4 cellular contexts compared by ENCODE assay signal in the genomic region with DNA sequence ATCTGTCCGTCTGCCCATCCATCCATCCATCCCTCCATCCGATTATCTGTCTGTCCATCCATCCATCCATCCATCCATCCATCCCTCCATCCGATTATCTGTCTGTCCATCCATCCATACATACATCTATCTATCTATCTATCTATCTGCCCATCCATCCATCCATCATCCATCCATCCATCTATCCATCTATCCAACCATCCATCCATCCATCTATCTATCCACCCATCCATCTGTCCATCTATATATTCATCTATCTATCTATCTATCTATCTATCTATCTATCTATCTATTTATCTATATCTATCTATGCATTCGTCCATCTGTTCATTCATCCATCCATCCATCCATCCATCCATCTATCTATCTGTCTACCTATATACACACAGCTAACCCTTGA.
A peak's percentile ranks its signal among the peaks of the same experiment; 100 is the strongest.
TF ChIP-seq lines count a peak whose summit lies in the region.

No MANE protein-coding gene starts in this region.

TF ChIP-seq in HEK293, 187 proteins besides CTCF, POLR2A, EP300 and RAD21:
- TF ChIP-seq ZNF843 (tag by site-specific recombination; IDR thresholded peaks at IDR 0.05) (no peak), ZNF600 (tag by site-specific recombination; IDR thresholded peaks at IDR 0.05) (no peak), HOXD13 (CRISPR knock-in tag; IDR thresholded peaks at IDR 0.05; ENCODE audit: borderline replicate concordance) (no peak), ZNF350 (tag by site-specific recombination; IDR thresholded peaks at IDR 0.05) (no peak), ZNF366 (tag by site-specific recombination; conservative IDR thresholded peaks at IDR 0.05) (peak; percentile 96), ZBTB17 (tag by site-specific recombination; IDR thresholded peaks at IDR 0.05) (peak; percentile 92), ZNF76 (tag by site-specific recombination; IDR thresholded peaks at IDR 0.05; ENCODE audit: borderline replicate concordance, low read depth) (no peak), YY2 (tag by site-specific recombination; IDR thresholded peaks at IDR 0.05) (no peak)
- TF ChIP-seq, protein P1, sequence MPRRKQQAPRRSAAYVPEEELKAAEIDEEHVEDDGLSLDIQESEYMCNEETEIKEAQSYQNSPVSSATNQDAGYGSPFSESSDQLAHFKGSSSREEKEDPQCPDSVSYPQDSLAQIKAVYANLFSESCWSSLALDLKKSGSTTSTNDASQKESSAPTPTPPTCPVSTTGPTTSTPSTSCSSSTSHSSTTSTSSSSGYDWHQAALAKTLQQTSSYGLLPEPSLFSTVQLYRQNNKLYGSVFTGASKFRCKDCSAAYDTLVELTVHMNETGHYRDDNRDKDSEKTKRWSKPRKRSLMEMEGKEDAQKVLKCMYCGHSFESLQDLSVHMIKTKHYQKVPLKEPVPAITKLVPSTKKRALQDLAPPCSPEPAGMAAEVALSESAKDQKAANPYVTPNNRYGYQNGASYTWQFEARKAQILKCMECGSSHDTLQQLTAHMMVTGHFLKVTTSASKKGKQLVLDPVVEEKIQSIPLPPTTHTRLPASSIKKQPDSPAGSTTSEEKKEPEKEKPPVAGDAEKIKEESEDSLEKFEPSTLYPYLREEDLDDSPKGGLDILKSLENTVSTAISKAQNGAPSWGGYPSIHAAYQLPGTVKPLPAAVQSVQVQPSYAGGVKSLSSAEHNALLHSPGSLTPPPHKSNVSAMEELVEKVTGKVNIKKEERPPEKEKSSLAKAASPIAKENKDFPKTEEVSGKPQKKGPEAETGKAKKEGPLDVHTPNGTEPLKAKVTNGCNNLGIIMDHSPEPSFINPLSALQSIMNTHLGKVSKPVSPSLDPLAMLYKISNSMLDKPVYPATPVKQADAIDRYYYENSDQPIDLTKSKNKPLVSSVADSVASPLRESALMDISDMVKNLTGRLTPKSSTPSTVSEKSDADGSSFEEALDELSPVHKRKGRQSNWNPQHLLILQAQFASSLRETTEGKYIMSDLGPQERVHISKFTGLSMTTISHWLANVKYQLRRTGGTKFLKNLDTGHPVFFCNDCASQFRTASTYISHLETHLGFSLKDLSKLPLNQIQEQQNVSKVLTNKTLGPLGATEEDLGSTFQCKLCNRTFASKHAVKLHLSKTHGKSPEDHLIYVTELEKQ (tag by site-specific recombination; IDR thresholded peaks at IDR 0.05; ENCODE audit: borderline replicate concordance) = no peak

TF ChIP-seq in IMR-90, 13 proteins besides CTCF, POLR2A, EP300 and RAD21:
- TF ChIP-seq MAFK (IDR thresholded peaks at IDR 0.05; ENCODE audit: low read depth, low read length) = no peak
- no peak for TF ChIP-seq MXI1 (IDR thresholded peaks at IDR 0.05; ENCODE audit: borderline replicate concordance, low read depth, low read length)
- no peak for TF ChIP-seq CHD1 (IDR thresholded peaks at IDR 0.05; ENCODE audit: low read depth, low read length)
- no peak for TF ChIP-seq FOS (IDR thresholded peaks at IDR 0.05; ENCODE audit: low read depth, low read length)
- no peak for TF ChIP-seq SMC3 (IDR thresholded peaks at IDR 0.05; ENCODE audit: low read depth, low read length)
- TF ChIP-seq MAZ (IDR thresholded peaks at IDR 0.05; ENCODE audit: borderline replicate concordance, low read depth, low read length) = no peak
- no peak for TF ChIP-seq RCOR1 (IDR thresholded peaks at IDR 0.05; ENCODE audit: insufficient replicate concordance, low read length)
- TF ChIP-seq, protein P2, sequence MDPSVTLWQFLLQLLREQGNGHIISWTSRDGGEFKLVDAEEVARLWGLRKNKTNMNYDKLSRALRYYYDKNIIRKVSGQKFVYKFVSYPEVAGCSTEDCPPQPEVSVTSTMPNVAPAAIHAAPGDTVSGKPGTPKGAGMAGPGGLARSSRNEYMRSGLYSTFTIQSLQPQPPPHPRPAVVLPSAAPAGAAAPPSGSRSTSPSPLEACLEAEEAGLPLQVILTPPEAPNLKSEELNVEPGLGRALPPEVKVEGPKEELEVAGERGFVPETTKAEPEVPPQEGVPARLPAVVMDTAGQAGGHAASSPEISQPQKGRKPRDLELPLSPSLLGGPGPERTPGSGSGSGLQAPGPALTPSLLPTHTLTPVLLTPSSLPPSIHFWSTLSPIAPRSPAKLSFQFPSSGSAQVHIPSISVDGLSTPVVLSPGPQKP (IDR thresholded peaks at IDR 0.05; ENCODE audit: borderline replicate concordance, low read depth, low read length) = no peak
- TF ChIP-seq, protein P3, sequence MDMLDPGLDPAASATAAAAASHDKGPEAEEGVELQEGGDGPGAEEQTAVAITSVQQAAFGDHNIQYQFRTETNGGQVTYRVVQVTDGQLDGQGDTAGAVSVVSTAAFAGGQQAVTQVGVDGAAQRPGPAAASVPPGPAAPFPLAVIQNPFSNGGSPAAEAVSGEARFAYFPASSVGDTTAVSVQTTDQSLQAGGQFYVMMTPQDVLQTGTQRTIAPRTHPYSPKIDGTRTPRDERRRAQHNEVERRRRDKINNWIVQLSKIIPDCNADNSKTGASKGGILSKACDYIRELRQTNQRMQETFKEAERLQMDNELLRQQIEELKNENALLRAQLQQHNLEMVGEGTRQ (IDR thresholded peaks at IDR 0.05; ENCODE audit: low read depth, low read length) = no peak
- TF ChIP-seq NFE2L2 (IDR thresholded peaks at IDR 0.05; ENCODE audit: low read depth, low read length) = no peak
- TF ChIP-seq BHLHE40 (IDR thresholded peaks at IDR 0.05; ENCODE audit: low read depth, low read length) = no peak
- no peak for TF ChIP-seq RFX5 (IDR thresholded peaks at IDR 0.05; ENCODE audit: low read depth, low read length)
- no peak for TF ChIP-seq CEBPB (IDR thresholded peaks at IDR 0.05; ENCODE audit: low read depth, low read length)

TF ChIP-seq in K562, 482 proteins besides CTCF, POLR2A, EP300 and RAD21 (continues in another document):
- TF ChIP-seq, protein P4, sequence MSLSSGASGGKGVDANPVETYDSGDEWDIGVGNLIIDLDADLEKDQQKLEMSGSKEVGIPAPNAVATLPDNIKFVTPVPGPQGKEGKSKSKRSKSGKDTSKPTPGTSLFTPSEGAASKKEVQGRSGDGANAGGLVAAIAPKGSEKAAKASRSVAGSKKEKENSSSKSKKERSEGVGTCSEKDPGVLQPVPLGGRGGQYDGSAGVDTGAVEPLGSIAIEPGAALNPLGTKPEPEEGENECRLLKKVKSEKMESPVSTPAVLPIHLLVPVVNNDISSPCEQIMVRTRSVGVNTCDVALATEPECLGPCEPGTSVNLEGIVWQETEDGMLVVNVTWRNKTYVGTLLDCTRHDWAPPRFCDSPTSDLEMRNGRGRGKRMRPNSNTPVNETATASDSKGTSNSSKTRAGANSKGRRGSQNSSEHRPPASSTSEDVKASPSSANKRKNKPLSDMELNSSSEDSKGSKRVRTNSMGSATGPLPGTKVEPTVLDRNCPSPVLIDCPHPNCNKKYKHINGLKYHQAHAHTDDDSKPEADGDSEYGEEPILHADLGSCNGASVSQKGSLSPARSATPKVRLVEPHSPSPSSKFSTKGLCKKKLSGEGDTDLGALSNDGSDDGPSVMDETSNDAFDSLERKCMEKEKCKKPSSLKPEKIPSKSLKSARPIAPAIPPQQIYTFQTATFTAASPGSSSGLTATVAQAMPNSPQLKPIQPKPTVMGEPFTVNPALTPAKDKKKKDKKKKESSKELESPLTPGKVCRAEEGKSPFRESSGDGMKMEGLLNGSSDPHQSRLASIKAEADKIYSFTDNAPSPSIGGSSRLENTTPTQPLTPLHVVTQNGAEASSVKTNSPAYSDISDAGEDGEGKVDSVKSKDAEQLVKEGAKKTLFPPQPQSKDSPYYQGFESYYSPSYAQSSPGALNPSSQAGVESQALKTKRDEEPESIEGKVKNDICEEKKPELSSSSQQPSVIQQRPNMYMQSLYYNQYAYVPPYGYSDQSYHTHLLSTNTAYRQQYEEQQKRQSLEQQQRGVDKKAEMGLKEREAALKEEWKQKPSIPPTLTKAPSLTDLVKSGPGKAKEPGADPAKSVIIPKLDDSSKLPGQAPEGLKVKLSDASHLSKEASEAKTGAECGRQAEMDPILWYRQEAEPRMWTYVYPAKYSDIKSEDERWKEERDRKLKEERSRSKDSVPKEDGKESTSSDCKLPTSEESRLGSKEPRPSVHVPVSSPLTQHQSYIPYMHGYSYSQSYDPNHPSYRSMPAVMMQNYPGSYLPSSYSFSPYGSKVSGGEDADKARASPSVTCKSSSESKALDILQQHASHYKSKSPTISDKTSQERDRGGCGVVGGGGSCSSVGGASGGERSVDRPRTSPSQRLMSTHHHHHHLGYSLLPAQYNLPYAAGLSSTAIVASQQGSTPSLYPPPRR (CRISPR knock-in tag; IDR thresholded peaks at IDR 0.05; ENCODE audit: borderline replicate concordance) = no peak
- TF ChIP-seq NCOA4 (IDR thresholded peaks at IDR 0.05; ENCODE audit: partially characterized antibody) (no peak), DACH1 (IDR thresholded peaks at IDR 0.05; ENCODE audit: partially characterized antibody) (peak; percentile 58), MIER1 (IDR thresholded peaks at IDR 0.05; ENCODE audit: low read depth) (no peak)
- TF ChIP-seq, protein P5, sequence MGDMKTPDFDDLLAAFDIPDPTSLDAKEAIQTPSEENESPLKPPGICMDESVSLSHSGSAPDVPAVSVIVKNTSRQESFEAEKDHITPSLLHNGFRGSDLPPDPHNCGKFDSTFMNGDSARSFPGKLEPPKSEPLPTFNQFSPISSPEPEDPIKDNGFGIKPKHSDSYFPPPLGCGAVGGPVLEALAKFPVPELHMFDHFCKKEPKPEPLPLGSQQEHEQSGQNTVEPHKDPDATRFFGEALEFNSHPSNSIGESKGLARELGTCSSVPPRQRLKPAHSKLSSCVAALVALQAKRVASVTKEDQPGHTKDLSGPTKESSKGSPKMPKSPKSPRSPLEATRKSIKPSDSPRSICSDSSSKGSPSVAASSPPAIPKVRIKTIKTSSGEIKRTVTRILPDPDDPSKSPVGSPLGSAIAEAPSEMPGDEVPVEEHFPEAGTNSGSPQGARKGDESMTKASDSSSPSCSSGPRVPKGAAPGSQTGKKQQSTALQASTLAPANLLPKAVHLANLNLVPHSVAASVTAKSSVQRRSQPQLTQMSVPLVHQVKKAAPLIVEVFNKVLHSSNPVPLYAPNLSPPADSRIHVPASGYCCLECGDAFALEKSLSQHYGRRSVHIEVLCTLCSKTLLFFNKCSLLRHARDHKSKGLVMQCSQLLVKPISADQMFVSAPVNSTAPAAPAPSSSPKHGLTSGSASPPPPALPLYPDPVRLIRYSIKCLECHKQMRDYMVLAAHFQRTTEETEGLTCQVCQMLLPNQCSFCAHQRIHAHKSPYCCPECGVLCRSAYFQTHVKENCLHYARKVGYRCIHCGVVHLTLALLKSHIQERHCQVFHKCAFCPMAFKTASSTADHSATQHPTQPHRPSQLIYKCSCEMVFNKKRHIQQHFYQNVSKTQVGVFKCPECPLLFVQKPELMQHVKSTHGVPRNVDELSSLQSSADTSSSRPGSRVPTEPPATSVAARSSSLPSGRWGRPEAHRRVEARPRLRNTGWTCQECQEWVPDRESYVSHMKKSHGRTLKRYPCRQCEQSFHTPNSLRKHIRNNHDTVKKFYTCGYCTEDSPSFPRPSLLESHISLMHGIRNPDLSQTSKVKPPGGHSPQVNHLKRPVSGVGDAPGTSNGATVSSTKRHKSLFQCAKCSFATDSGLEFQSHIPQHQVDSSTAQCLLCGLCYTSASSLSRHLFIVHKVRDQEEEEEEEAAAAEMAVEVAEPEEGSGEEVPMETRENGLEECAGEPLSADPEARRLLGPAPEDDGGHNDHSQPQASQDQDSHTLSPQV (IDR thresholded peaks at IDR 0.05) = no peak

TF ChIP-seq in H1, 55 proteins besides CTCF, POLR2A, EP300 and RAD21 (continues in another document):
- TF ChIP-seq TAF7 (optimal IDR thresholded peaks at IDR 0.05; ENCODE audit: borderline replicate concordance, low read depth, low read length) = no peak
- TF ChIP-seq EGR1 (IDR thresholded peaks at IDR 0.05; ENCODE audit: borderline replicate concordance, low read depth, low read length) = no peak
- no peak for TF ChIP-seq SIN3A (conservative IDR thresholded peaks at IDR 0.05 in 1 of 2, IDR thresholded peaks at IDR 0.05 in 1 of 2; ENCODE audit: low read depth in 1 of 2, low read length in 2 of 2)
- no peak for TF ChIP-seq JUND (IDR thresholded peaks at IDR 0.05; ENCODE audit: low read length)
- TF ChIP-seq MAFK (IDR thresholded peaks at IDR 0.05; ENCODE audit: low read depth, low read length) = no peak
- TF ChIP-seq BCL11A (IDR thresholded peaks at IDR 0.05; ENCODE audit: low read depth in 2 of 2, low read length in 2 of 2) = no peak
- no peak for TF ChIP-seq YY1 (IDR thresholded peaks at IDR 0.05; ENCODE audit: low read depth, low read length)
